26 cellular contexts compared by ENCODE assay signal in the genomic region with DNA sequence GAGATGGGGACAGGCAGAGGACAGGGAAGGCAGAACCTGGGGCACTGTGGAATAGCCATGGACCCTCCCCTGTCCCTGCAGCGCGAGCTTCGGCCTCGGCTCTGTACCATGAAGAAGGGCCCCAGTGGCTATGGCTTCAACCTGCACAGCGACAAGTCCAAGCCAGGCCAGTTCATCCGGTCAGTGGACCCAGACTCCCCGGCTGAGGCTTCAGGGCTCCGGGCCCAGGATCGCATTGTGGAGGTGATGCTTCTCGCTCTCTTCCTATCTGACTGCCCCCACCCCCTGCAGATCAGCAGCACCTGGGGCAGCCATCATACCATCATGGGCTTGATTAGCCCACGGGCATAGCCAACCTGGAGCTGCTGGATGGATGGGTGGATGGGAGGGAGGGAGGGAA. TPM values are rescaled to one million over a fixed set of nuclear protein-coding genes. Genes with fewer than 3 reads are reported as not detected.
A peak's percentile ranks its signal among the peaks of the same experiment; 100 is the strongest.
DNase-seq lines count a peak whose midpoint lies in the region; ATAC-seq and TF ChIP-seq lines count a peak whose summit lies in the region.
"Had no signal": no experiment of that assay in that cellular context is flagged by ENCODE, and none has a peak within 500 bp of the region (broad histone marks: within the 10 kb centered on the region; RNA-seq: fewer than 3 reads in every experiment).

No MANE protein-coding gene starts in this region.

- peak overlapping the region in 1 of 2 experiments; percentile 34 for H3K18ac ChIP-seq in mesenchymal stem cell (ENCODE audit: low read depth in 1 of 2, low read length in 2 of 2)

- peaks cover 72% of the 10 kb centered on the region for H3K4me1 ChIP-seq in mesenchymal stem cell (ENCODE audit: control insufficient read depth, insufficient read depth, low read depth, low read length)
- peaks cover 59 to 83% (median 71%) of the 10 kb centered on the region in 4 donors for H3K4me1 ChIP-seq in stomach

- H3K27me3 ChIP-seq in WERI-Rb-1 (ENCODE audit: insufficient read depth, low read depth, severe bottlenecking) (no peaks in the 10 kb centered on the region), mesenchymal stem cell (ENCODE audit: control insufficient read depth in 1 of 2, insufficient read depth in 1 of 2, low read length in 2 of 2) (no peaks in the 10 kb centered on the region), stomach (no peaks in the 10 kb centered on the region)
- H3K27me3 ChIP-seq: pancreas had no signal

- H3K36me3 Mint-ChIP-seq in activated naive CD8-positive, alpha-beta T cell, result peaks cover 2% of the 10 kb centered on the region
- H3K36me3 Mint-ChIP-seq in activated naive CD8-positive, alpha-beta T cell treated with anti-CD3 and anti-CD28 coated beads for 36 hours, result peaks cover 13% of the 10 kb centered on the region

- H4K8ac ChIP-seq in mesenchymal stem cell (ENCODE audit: low read length), result no peak overlapping the region

- H3K4ac ChIP-seq in mesenchymal stem cell (ENCODE audit: low read depth in 1 of 2, low read length in 2 of 2), result no peak overlapping the region

- no peak for TF ChIP-seq POLR2A in stomach (IDR thresholded peaks at IDR 0.05)

- H3K23ac ChIP-seq in mesenchymal stem cell (ENCODE audit: low read length in 2 of 2), result no peak overlapping the region

- H3K14ac ChIP-seq in mesenchymal stem cell (ENCODE audit: low read length in 2 of 2), result no peak overlapping the region

- H3K4me3 ChIP-seq in WERI-Rb-1 (ENCODE audit: low read depth, low read length), result no peak overlapping the region
- no peak overlapping the region for H3K4me3 ChIP-seq in mesenchymal stem cell (ENCODE audit: insufficient read depth in 1 of 2, low read depth in 1 of 2, low read length in 2 of 2)
- H3K4me3 ChIP-seq in stomach, result no peak overlapping the region
- H3K4me3 ChIP-seq in coronary artery, result no peak overlapping the region
- H3K4me3 ChIP-seq: pancreas had no signal

- no peak overlapping the region for H4K91ac ChIP-seq in mesenchymal stem cell (ENCODE audit: low read length)

- H3K4me1 Mint-ChIP-seq in activated naive CD8-positive, alpha-beta T cell (ENCODE audit: low read depth), result peaks cover 48% of the 10 kb centered on the region
- H3K4me1 Mint-ChIP-seq in activated naive CD8-positive, alpha-beta T cell treated with anti-CD3 and anti-CD28 coated beads for 36 hours, result peaks cover 47% of the 10 kb centered on the region

- H2BK12ac ChIP-seq in mesenchymal stem cell (ENCODE audit: low read length in 2 of 2), result no peak overlapping the region

- H2AFZ ChIP-seq in mesenchymal stem cell (ENCODE audit: low read depth, low read length), result no peak overlapping the region

- H3K9me3 Mint-ChIP-seq in activated naive CD8-positive, alpha-beta T cell (ENCODE audit: low read depth), result no peaks in the 10 kb centered on the region
- H3K9me3 Mint-ChIP-seq in activated naive CD8-positive, alpha-beta T cell treated with anti-CD3 and anti-CD28 coated beads for 36 hours, result no peaks in the 10 kb centered on the region
- H3K9me3 Mint-ChIP-seq: activated CD4-positive, alpha-beta memory T cell treated with anti-CD3 and anti-CD28 coated beads for 36 hours; H9 had no signal

- peak overlapping the region; percentile 61 for H2AK5ac ChIP-seq in mesenchymal stem cell (ENCODE audit: low read length, severe bottlenecking)

- no peak overlapping the region for H2BK15ac ChIP-seq in mesenchymal stem cell (ENCODE audit: low read depth, poor library complexity, severe bottlenecking)

- DNase-seq in activated naive CD8-positive, alpha-beta T cell treated with anti-CD3 and anti-CD28 coated beads for 36 hours, result no peak
- DNase-seq in WERI-Rb-1 (no peak), mesenchymal stem cell (no peak), stomach (no peak), 8988T (no peak), coronary artery (ENCODE audit: low spot score) (no peak)
- DNase-seq: activated CD4-positive, alpha-beta memory T cell treated with anti-CD3 and anti-CD28 coated beads for 36 hours; activated CD4-positive, CD25-positive, alpha-beta regulatory T cell; activated CD8-positive, alpha-beta memory T cell treated with anti-CD3 and anti-CD28 coated beads, Interleukin-2, amount 50 U/mL, for 48 hours; activated effector memory CD4-positive, alpha-beta T cell treated with Interleukin-2 at 50 U/mL for 16 hours; H9; KG1; NCI-H1436 treated with DMSO at 0.1 percent for 48 hours; NCI-H2107; NCI-H446 treated with DMSO at 0.1 percent for 48 hours; OCI-M1; T1000 had no signal

- H3K27ac ChIP-seq in WERI-Rb-1 (peak overlapping the region; percentile 91), mesenchymal stem cell (ENCODE audit: low read length, poor library complexity, severe bottlenecking) (no peak overlapping the region), stomach (peak overlapping the region in 3 of 5 donors; percentile 1 to 75 (median 4)), coronary artery (no peak overlapping the region)

- intact Hi-C loops in stomach (cut with DNase I; ENCODE audit: low total_unique reads), result no loop called here

- TF ChIP-seq CTCF in WERI-Rb-1 (IDR thresholded peaks at IDR 0.05; ENCODE audit: low read depth, low read length), result no peak
- no peak for TF ChIP-seq CTCF in stomach (IDR thresholded peaks at IDR 0.05)
- no peak for TF ChIP-seq CTCF in coronary artery (IDR thresholded peaks at IDR 0.05)

- 97% methylated on average over 9 of the region's 11 CpGs for WGBS in mesenchymal stem cell
- 92 to 100% (median 96%) methylated on average over 7 to 11 of the region's 11 CpGs for WGBS in stomach, 5 donors

- H3K79me1 ChIP-seq in mesenchymal stem cell (replicated peaks; ENCODE audit: low read length, poor library complexity, severe bottlenecking), result peaks cover 57% of the 10 kb centered on the region

- no peak overlapping the region for H3K4me2 ChIP-seq in mesenchymal stem cell (ENCODE audit: low read length, poor library complexity, severe bottlenecking)

- H3K9me3 ChIP-seq in WERI-Rb-1 (ENCODE audit: severe bottlenecking) (no peaks in the 10 kb centered on the region), mesenchymal stem cell (ENCODE audit: control insufficient read depth, low read length) (no peaks in the 10 kb centered on the region), stomach (no peaks in the 10 kb centered on the region)
- H3K9me3 ChIP-seq: pancreas had no signal

- peak overlapping the region; percentile 10 for H3K27ac Mint-ChIP-seq in activated naive CD8-positive, alpha-beta T cell
- no peak overlapping the region for H3K27ac Mint-ChIP-seq in activated naive CD8-positive, alpha-beta T cell treated with anti-CD3 and anti-CD28 coated beads for 36 hours

- no peak overlapping the region for H2BK120ac ChIP-seq in mesenchymal stem cell (ENCODE audit: low read depth, low read length)

- no peak overlapping the region for H2BK5ac ChIP-seq in mesenchymal stem cell (ENCODE audit: low read depth, low read length, poor library complexity, severe bottlenecking)

- ATAC-seq in HG03432 (IDR thresholded peaks at IDR 0.05; ENCODE audit: unreplicated experiment), result no peak
- ATAC-seq: pancreas, Right ventricle myocardium inferior, sciatic nerve had no signal

- H3K4me3 Mint-ChIP-seq in activated naive CD8-positive, alpha-beta T cell, result no peak overlapping the region
- no peak overlapping the region for H3K4me3 Mint-ChIP-seq in activated naive CD8-positive, alpha-beta T cell treated with anti-CD3 and anti-CD28 coated beads for 36 hours
- H3K4me3 Mint-ChIP-seq: activated CD4-positive, alpha-beta memory T cell treated with anti-CD3 and anti-CD28 coated beads for 36 hours; H9 had no signal

- no peak overlapping the region for H3K9ac ChIP-seq in mesenchymal stem cell (ENCODE audit: low read length)

- H3K27me3 Mint-ChIP-seq in activated naive CD8-positive, alpha-beta T cell, result no peaks in the 10 kb centered on the region
- no peaks in the 10 kb centered on the region for H3K27me3 Mint-ChIP-seq in activated naive CD8-positive, alpha-beta T cell treated with anti-CD3 and anti-CD28 coated beads for 36 hours
- H3K27me3 Mint-ChIP-seq: activated CD4-positive, alpha-beta memory T cell treated with anti-CD3 and anti-CD28 coated beads for 36 hours had no signal

- no peak for TF ChIP-seq EP300 in stomach (IDR thresholded peaks at IDR 0.05)

- peaks cover 46% of the 10 kb centered on the region for H3K36me3 ChIP-seq in WERI-Rb-1
- peaks cover 0 to 19% of the 10 kb centered on the region in 2 experiments for H3K36me3 ChIP-seq in mesenchymal stem cell (ENCODE audit: control insufficient read depth in 1 of 2, insufficient read depth in 2 of 2, low read depth in 1 of 2, low read length in 2 of 2)
- peaks cover 0 to 21% (median 18%) of the 10 kb centered on the region in 4 donors for H3K36me3 ChIP-seq in stomach

RNA-seq across cellular contexts. Expression of a gene that starts 13.5 kb away (rescaled TPM):
- 100 to 1,000 TPM; 124 to 127 TPM for total RNA-seq in activated naive CD8-positive, alpha-beta T cell treated with anti-CD3 and anti-CD28 coated beads for 36 hours
- 126 TPM for polyA plus RNA-seq in mesenchymal stem cell (2013, experiment 1 of 2)
- polyA plus RNA-seq in mesenchymal stem cell (2013, experiment 2 of 2), result 126 TPM
- total RNA-seq in stomach, result 100 to 1,000 TPM in 2 of 5 donors, 10 to 100 TPM in 3; 14.9 to 152 (median 81.0) TPM
- polyA plus RNA-seq in stomach, result 10 to 100 TPM; 76.8 to 92.5 (median 83.7) TPM

RNA-seq across cellular contexts. Expression of a gene that starts 14.2 kb away (rescaled TPM):
- total RNA-seq in activated naive CD8-positive, alpha-beta T cell treated with anti-CD3 and anti-CD28 coated beads for 36 hours, result 10 to 100 TPM; 39.9 to 41.6 TPM
- polyA plus RNA-seq in mesenchymal stem cell (2013, experiment 1 of 2), result 29.5 TPM
- polyA plus RNA-seq in mesenchymal stem cell (2013, experiment 2 of 2), result 30.4 TPM
- 10 to 100 TPM; 15.8 to 33.5 (median 24.0) TPM for total RNA-seq in stomach
- 10 to 100 TPM; 14.5 to 29.7 (median 19.7) TPM for polyA plus RNA-seq in stomach

RNA-seq across cellular contexts. Expression of a gene that starts 24.9 kb away (rescaled TPM):
- 1 to 10 TPM; 1.8 TPM for total RNA-seq in activated naive CD8-positive, alpha-beta T cell treated with anti-CD3 and anti-CD28 coated beads for 36 hours
- polyA plus RNA-seq in mesenchymal stem cell (2013, experiment 1 of 2), result 2.4 TPM
- 1.9 TPM for polyA plus RNA-seq in mesenchymal stem cell (2013, experiment 2 of 2)
- 1 to 10 TPM in 2 of 5 donors, not detected in 3; 2.0 to 8.7 TPM for total RNA-seq in stomach
- 10 to 100 TPM in 1 of 3 donors, 1 to 10 TPM in 2; 2.0 to 42.9 (median 5.3) TPM for polyA plus RNA-seq in stomach
- total RNA-seq: A673, kidney epithelial cell had no signal

RNA-seq across cellular contexts. Expression of a gene that starts 49.2 kb away (rescaled TPM):
- not detected for total RNA-seq in activated naive CD8-positive, alpha-beta T cell treated with anti-CD3 and anti-CD28 coated beads for 36 hours
- not detected for polyA plus RNA-seq in mesenchymal stem cell (2013, experiment 1 of 2)
- polyA plus RNA-seq in mesenchymal stem cell (2013, experiment 2 of 2), result not detected
- total RNA-seq in stomach, result 1 to 10 TPM in 1 of 5 donors, not detected in 4; 3.9 TPM
- polyA plus RNA-seq in stomach, result under 1 TPM in 2 of 3 donors, not detected in 1; 0.75 to 0.95 TPM
- total RNA-seq: A673; activated CD4-positive, alpha-beta memory T cell treated with anti-CD3 and anti-CD28 coated beads for 36 hours; fibroblast of lung; H9; kidney epithelial cell had no signal
- polyA plus RNA-seq: BJ, fibroblast of lung had no signal

Comparison
In these comparisons a context has a peak if more than half of its experiments do, and no peak if none do; other contexts are left out.
1. H3K27ac ChIP-seq: peak in WERI-Rb-1 (single experiment) and stomach (3 of 5); none in mesenchymal stem cell (single experiment) and coronary artery (0 of 2).